ENCODE assay signal across 17 cellular contexts in genomic region chr4:3668825-3669552, GRCh38.
DNase-seq lines count a peak whose midpoint lies in the region; ATAC-seq and TF ChIP-seq lines count a peak whose summit lies in the region.
"Had no signal": no experiment of that assay in that cellular context is flagged by ENCODE, and none has a peak within 500 bp of the region (broad histone marks: within the 10 kb centered on the region; RNA-seq: fewer than 3 reads in every experiment).

No MANE protein-coding gene starts in this region.

- H3K4me3 ChIP-seq in right cardiac atrium (ENCODE audit: low read length) (no peak overlapping the region), left ventricle myocardium inferior (no peak overlapping the region), aorta (ENCODE audit: low read length in 2 of 2) (no peak overlapping the region), spleen (no peak overlapping the region)
- H3K4me3 ChIP-seq: BLaER1 treated with 17β-estradiol and CSF1 and Interleukin-3, amounts not matched to agents 10 nM and 100 nM; GM23248; HAP-1 had no signal

- ATAC-seq in right cardiac atrium = no peak
- ATAC-seq in aorta (ENCODE audit: low FRiP score) = peak; percentile 32
- ATAC-seq in HG03095 (IDR thresholded peaks at IDR 0.05; ENCODE audit: unreplicated experiment) = no peak
- ATAC-seq: CD8-positive, alpha-beta T cell had no signal

- DNase-seq in right cardiac atrium = peak in 2 of 3 donors; percentile 7 to 34
- no peak for DNase-seq in left ventricle myocardium inferior
- no peak for DNase-seq in caudate nucleus (lab: John Stamatoyannopoulos, UW)
- peak; percentile 58 for DNase-seq in iPS-NIHi7 (ENCODE audit: extremely low spot score)
- no peak for DNase-seq in aorta
- no peak for DNase-seq in stimulated activated CD4-positive, alpha-beta T cell treated with anti-CD3 and anti-CD28 coated beads, Interleukin-4, amount 100 ng/mL, for 1 hour
- DNase-seq in spleen = no peak
- DNase-seq: Calu3; CD8-positive, alpha-beta T cell; DMS53; DND-41; EL; GM23248; KG1 had no signal

- H3K27ac ChIP-seq in right cardiac atrium (ENCODE audit: low read length) (no peak overlapping the region), left ventricle myocardium inferior (replicated peaks) (no peak overlapping the region), caudate nucleus (ENCODE audit: low read depth, low read length) (peak overlapping the region; percentile 58), aorta (ENCODE audit: low read depth in 1 of 2, low read length in 2 of 2) (no peak overlapping the region), spleen (no peak overlapping the region)
- H3K27ac ChIP-seq: BLaER1 treated with 17β-estradiol and CSF1 and Interleukin-3, amounts not matched to agents 10 nM and 100 nM; GM23248 had no signal

- TF ChIP-seq CTCF in left ventricle myocardium inferior (IDR thresholded peaks at IDR 0.05; ENCODE audit: borderline replicate concordance) (no peak), spleen (IDR thresholded peaks at IDR 0.05 in 8 of 11, conservative IDR thresholded peaks at IDR 0.05 in 3 of 11) (no peak)

- intact Hi-C loops in right cardiac atrium (cut with DNase I) = no loop called here
- intact Hi-C loops in left ventricle myocardium inferior (cut with micrococcal nuclease) = no loop called here
- intact Hi-C loops in aorta (cut with DNase I) = no loop called here
- intact Hi-C loops in spleen (cut with DNase I; ENCODE audit: low total_unique reads) = no loop called here

- H3K4me1 ChIP-seq in right cardiac atrium (ENCODE audit: control insufficient read depth, insufficient read depth, low read length) = no peaks in the 10 kb centered on the region
- H3K4me1 ChIP-seq in left ventricle myocardium inferior = no peaks in the 10 kb centered on the region
- no peaks in the 10 kb centered on the region for H3K4me1 ChIP-seq in aorta (ENCODE audit: control insufficient read depth in 1 of 2, insufficient read depth in 2 of 2, low read length in 2 of 2)
- no peaks in the 10 kb centered on the region for H3K4me1 ChIP-seq in spleen
- H3K4me1 ChIP-seq: HAP-1 had no signal

- no peak for TF ChIP-seq POLR2A in spleen (IDR thresholded peaks at IDR 0.05)

- no peaks in the 10 kb centered on the region for H3K9me3 ChIP-seq in right cardiac atrium (ENCODE audit: control insufficient read depth, low read length)
- H3K9me3 ChIP-seq in left ventricle myocardium inferior (replicated peaks) = peaks cover 14% of the 10 kb centered on the region
- H3K9me3 ChIP-seq in aorta (ENCODE audit: control insufficient read depth, low read length) = peaks cover 2% of the 10 kb centered on the region
- H3K9me3 ChIP-seq in spleen = peaks cover 0 to 33% (median 20%) of the 10 kb centered on the region in 8 donors
- H3K9me3 ChIP-seq: HAP-1 had no signal

- H3K27me3 ChIP-seq in right cardiac atrium (ENCODE audit: control insufficient read depth, insufficient read depth) (no peaks in the 10 kb centered on the region), left ventricle myocardium inferior (ENCODE audit: low read depth) (peaks cover 71% of the 10 kb centered on the region), aorta (ENCODE audit: control insufficient read depth in 1 of 2, insufficient read depth in 2 of 2, low read length in 1 of 2) (no peaks in the 10 kb centered on the region), spleen (replicated peaks in 1 of 7) (peaks cover 0 to 31% (median 0%) of the 10 kb centered on the region in 7 donors)
- H3K27me3 ChIP-seq: BLaER1 treated with 17β-estradiol and CSF1 and Interleukin-3, amounts not matched to agents 10 nM and 100 nM had no signal

- H3K36me3 ChIP-seq in left ventricle myocardium inferior (no peaks in the 10 kb centered on the region), aorta (ENCODE audit: control insufficient read depth in 1 of 2, insufficient read depth in 2 of 2, low read length in 1 of 2) (no peaks in the 10 kb centered on the region), spleen (no peaks in the 10 kb centered on the region)
- H3K36me3 ChIP-seq: HAP-1 had no signal

- WGBS in right cardiac atrium = 88% methylated on average over 27 of the region's 27 CpGs
- 91 to 92% methylated on average over 26 to 27 of the region's 27 CpGs for WGBS in aorta, 2 donors
- 83 to 92% (median 85%) methylated on average over 12 to 27 of the region's 27 CpGs for WGBS in spleen, 5 donors

Comparison
In these comparisons a context has a peak if more than half of its experiments do, and no peak if none do; other contexts are left out.
1. DNase-seq: peak in right cardiac atrium (2 of 3) and iPS-NIHi7 (single experiment); none in left ventricle myocardium inferior (single experiment), caudate nucleus (0 of 61), aorta (0 of 2), stimulated activated CD4-positive, alpha-beta T cell treated with anti-CD3 and anti-CD28 coated beads, Interleukin-4, amount 100 ng/mL, for 1 hour (single experiment) and spleen (single experiment).